Comparison of ENCODE assay signal across 1 cellular context in genomic region chr14:51989293-51990234, GRCh38.
A peak's percentile ranks its signal among the peaks of the same experiment; 100 is the strongest.
TF ChIP-seq lines count a peak whose summit lies in the region.

Gene RTRAF, plus strand, starts transcription at chr14:51989546. Its CDS starts 94 bp downstream, at chr14:51989640.

TF ChIP-seq in HEK293, 187 proteins besides CTCF, POLR2A, EP300 and RAD21 (continued from another document and continues in another):
- no peak for TF ChIP-seq ZNF202 (tag by site-specific recombination; IDR thresholded peaks at IDR 0.05; ENCODE audit: borderline replicate concordance)
- TF ChIP-seq ZNF157 (tag by site-specific recombination; IDR thresholded peaks at IDR 0.05), result no peak
- TF ChIP-seq ZNF19 (tag by site-specific recombination; IDR thresholded peaks at IDR 0.05; ENCODE audit: low read depth), result no peak
- TF ChIP-seq ZNF501 (tag by site-specific recombination; IDR thresholded peaks at IDR 0.05), result 0 out of 2 replicates have a peak, but pooled peaks have one; percentile 60
- no peak for TF ChIP-seq TCF7L2 (IDR thresholded peaks at IDR 0.05; ENCODE audit: borderline replicate concordance, low read depth, low read length)
- TF ChIP-seq PBX3 (CRISPR knock-in tag; IDR thresholded peaks at IDR 0.05), result peak; percentile 74; the same call in 1 of the 2 replicates
- TF ChIP-seq ZNF302 (tag by site-specific recombination; IDR thresholded peaks at IDR 0.05; ENCODE audit: low read depth), result no peak
- TF ChIP-seq KLF16 (tag by site-specific recombination; IDR thresholded peaks at IDR 0.05), result peak; percentile 90
- no peak for TF ChIP-seq ZNF138 (tag by site-specific recombination; IDR thresholded peaks at IDR 0.05; ENCODE audit: borderline replicate concordance)
- peak; percentile 70 for TF ChIP-seq ZBTB48 (tag by site-specific recombination; IDR thresholded peaks at IDR 0.05)
- TF ChIP-seq KLF8 (tag by site-specific recombination; IDR thresholded peaks at IDR 0.05), result peak; percentile 57; the same call in 1 of the 2 replicates
- no peak for TF ChIP-seq ZNF529 (tag by site-specific recombination; IDR thresholded peaks at IDR 0.05; ENCODE audit: insufficient replicate concordance)
- no peak for TF ChIP-seq ZNF174 (tag by site-specific recombination; IDR thresholded peaks at IDR 0.05)
- peak; percentile 32; the same call in 1 of the 2 replicates for TF ChIP-seq ZNF843 (tag by site-specific recombination; IDR thresholded peaks at IDR 0.05)
- TF ChIP-seq ZNF133 (tag by site-specific recombination; IDR thresholded peaks at IDR 0.05), result no peak
- TF ChIP-seq ZNF623 (tag by site-specific recombination; IDR thresholded peaks at IDR 0.05), result no peak
- no peak for TF ChIP-seq ZNF791 (tag by site-specific recombination; IDR thresholded peaks at IDR 0.05)
- no peak for TF ChIP-seq ZSCAN18 (tag by site-specific recombination; IDR thresholded peaks at IDR 0.05)
- TF ChIP-seq ZNF423 (tag by site-specific recombination; IDR thresholded peaks at IDR 0.05), result no peak
- no peak for TF ChIP-seq ZNF398 (tag by site-specific recombination; IDR thresholded peaks at IDR 0.05)
- TF ChIP-seq ZNF639 (tag by site-specific recombination; IDR thresholded peaks at IDR 0.05), result no peak
- TF ChIP-seq MYNN (tag by site-specific recombination; IDR thresholded peaks at IDR 0.05; ENCODE audit: borderline replicate concordance), result no peak
- no peak for TF ChIP-seq ZSCAN23 (tag by site-specific recombination; IDR thresholded peaks at IDR 0.05)
- TF ChIP-seq ZNF354C (tag by site-specific recombination; IDR thresholded peaks at IDR 0.05; ENCODE audit: borderline replicate concordance, low read depth), result no peak
- TF ChIP-seq ZSCAN5A (tag by site-specific recombination; IDR thresholded peaks at IDR 0.05), result no peak
- TF ChIP-seq KLF7 (tag by site-specific recombination; IDR thresholded peaks at IDR 0.05; ENCODE audit: borderline replicate concordance), result no peak
- no peak for TF ChIP-seq ZNF350 (tag by site-specific recombination; IDR thresholded peaks at IDR 0.05)
- TF ChIP-seq GLIS2 (tag by site-specific recombination; IDR thresholded peaks at IDR 0.05), result no peak
- TF ChIP-seq ZNF660 (tag by site-specific recombination; IDR thresholded peaks at IDR 0.05), result 0 out of 2 replicates have a peak, but pooled peaks have one; percentile 51
- TF ChIP-seq PRDM2 (tag by site-specific recombination; IDR thresholded peaks at IDR 0.05; ENCODE audit: borderline replicate concordance), result no peak
- no peak for TF ChIP-seq SALL2 (tag by site-specific recombination; IDR thresholded peaks at IDR 0.05; ENCODE audit: borderline replicate concordance)
- peak; percentile 79 for TF ChIP-seq ZBTB10 (tag by site-specific recombination; IDR thresholded peaks at IDR 0.05)
- no peak for TF ChIP-seq ZNF26 (tag by site-specific recombination; IDR thresholded peaks at IDR 0.05)
- no peak for TF ChIP-seq ZNF776 (tag by site-specific recombination; IDR thresholded peaks at IDR 0.05; ENCODE audit: borderline replicate concordance)
- no peak for TF ChIP-seq ZBTB1 (tag by site-specific recombination; IDR thresholded peaks at IDR 0.05)
- TF ChIP-seq ZNF777 (tag by site-specific recombination; IDR thresholded peaks at IDR 0.05; ENCODE audit: borderline replicate concordance), result peak; percentile 79; the same call in 1 of the 2 replicates
- no peak for TF ChIP-seq ZNF214 (tag by site-specific recombination; IDR thresholded peaks at IDR 0.05; ENCODE audit: borderline replicate concordance)
- peak; percentile 69; the same call in 1 of the 2 replicates for TF ChIP-seq HOXD13 (CRISPR knock-in tag; IDR thresholded peaks at IDR 0.05; ENCODE audit: borderline replicate concordance)
- no peak for TF ChIP-seq ZNF266 (tag by site-specific recombination; IDR thresholded peaks at IDR 0.05; ENCODE audit: low read depth)
- TF ChIP-seq ZNF362 (tag by site-specific recombination; IDR thresholded peaks at IDR 0.05), result no peak
- TF ChIP-seq ZFHX2 (tag by site-specific recombination; conservative IDR thresholded peaks at IDR 0.05), result no peak
- TF ChIP-seq ZNF341 (tag by site-specific recombination; IDR thresholded peaks at IDR 0.05; ENCODE audit: low read depth), result peak; percentile 54
- no peak for TF ChIP-seq ZNF155 (tag by site-specific recombination; IDR thresholded peaks at IDR 0.05)
- no peak for TF ChIP-seq ZNF146 (tag by site-specific recombination; IDR thresholded peaks at IDR 0.05)
- TF ChIP-seq ZNF549 (tag by site-specific recombination; IDR thresholded peaks at IDR 0.05), result no peak
- no peak for TF ChIP-seq ZNF768 (tag by site-specific recombination; IDR thresholded peaks at IDR 0.05)
- peak; percentile 88 for TF ChIP-seq SP3 (tag by site-specific recombination; IDR thresholded peaks at IDR 0.05)
- no peak for TF ChIP-seq ZNF473 (tag by site-specific recombination; IDR thresholded peaks at IDR 0.05)
